In genomic region chr1:181100924-181101323, GRCh38 we compare ENCODE assay signal across 2 cellular contexts.
TF ChIP-seq lines count a peak whose summit lies in the region.

No MANE protein-coding gene starts in this region.

TF ChIP-seq in IMR-90, 13 proteins besides CTCF, POLR2A, EP300 and RAD21:
- TF ChIP-seq MAZ (IDR thresholded peaks at IDR 0.05; ENCODE audit: borderline replicate concordance, low read depth, low read length) (no peak), BHLHE40 (IDR thresholded peaks at IDR 0.05; ENCODE audit: low read depth, low read length) (no peak), SMC3 (IDR thresholded peaks at IDR 0.05; ENCODE audit: low read depth, low read length) (no peak), CHD1 (IDR thresholded peaks at IDR 0.05; ENCODE audit: low read depth, low read length) (no peak), CEBPB (IDR thresholded peaks at IDR 0.05; ENCODE audit: low read depth, low read length) (no peak), MAFK (IDR thresholded peaks at IDR 0.05; ENCODE audit: low read depth, low read length) (no peak), FOS (IDR thresholded peaks at IDR 0.05; ENCODE audit: low read depth, low read length) (no peak), NFE2L2 (IDR thresholded peaks at IDR 0.05; ENCODE audit: low read depth, low read length) (no peak), RCOR1 (IDR thresholded peaks at IDR 0.05; ENCODE audit: insufficient replicate concordance, low read length) (no peak), RFX5 (IDR thresholded peaks at IDR 0.05; ENCODE audit: low read depth, low read length) (no peak), USF2 (IDR thresholded peaks at IDR 0.05; ENCODE audit: low read depth, low read length) (no peak)
TF ChIP-seq in IMR-90: peak in this region for 0.

TF ChIP-seq in GM12878, 131 proteins besides CTCF, POLR2A, EP300 and RAD21:
- TF ChIP-seq KDM1A (IDR thresholded peaks at IDR 0.05; ENCODE audit: borderline replicate concordance) (no peak), EED (IDR thresholded peaks at IDR 0.05; ENCODE audit: low read depth) (0 out of 2 replicates have a peak, but pooled peaks have one; percentile 17), MTA3 (IDR thresholded peaks at IDR 0.05; ENCODE audit: borderline replicate concordance, low read length) (0 out of 2 replicates have a peak, but pooled peaks have one; percentile 24), MLLT1 (IDR thresholded peaks at IDR 0.05) (no peak)
TF ChIP-seq in GM12878: peak in this region for 2.
